In the genomic region with DNA sequence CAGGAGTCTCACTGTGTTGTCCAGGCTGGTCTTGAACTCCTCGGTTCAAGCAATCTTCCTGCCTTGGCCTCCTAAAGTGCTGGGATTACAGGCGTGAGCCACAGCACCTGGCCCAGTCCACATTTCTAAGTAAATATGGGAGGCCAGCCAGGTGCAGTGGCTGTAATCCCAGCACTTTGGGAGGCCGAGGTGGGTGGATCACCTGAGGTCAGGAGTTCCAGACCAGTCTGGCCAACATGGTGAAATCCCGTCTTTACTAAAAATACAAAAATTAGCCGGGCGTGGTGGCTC, we compare ENCODE assay signal across 1 cellular context.
A peak's percentile ranks its signal among the peaks of the same experiment; 100 is the strongest.
TF ChIP-seq lines count a peak whose summit lies in the region.

No MANE protein-coding gene starts in this region.

TF ChIP-seq in WTC11, 78 proteins besides CTCF, POLR2A, EP300 and RAD21:
- TF ChIP-seq ZNF121 (CRISPR knock-in tag; IDR thresholded peaks at IDR 0.05): 0 out of 2 replicates have a peak, but pooled peaks have one; percentile 14
